Comparison of ENCODE assay signal across 1 cellular context in genomic region chr14:105737504-105738246, GRCh38.
TF ChIP-seq lines count a peak whose summit lies in the region.

No MANE protein-coding gene starts in this region.

TF ChIP-seq in HepG2, 621 proteins besides CTCF, POLR2A, EP300 and RAD21 (continued from another document):
- TF ChIP-seq, protein P1, sequence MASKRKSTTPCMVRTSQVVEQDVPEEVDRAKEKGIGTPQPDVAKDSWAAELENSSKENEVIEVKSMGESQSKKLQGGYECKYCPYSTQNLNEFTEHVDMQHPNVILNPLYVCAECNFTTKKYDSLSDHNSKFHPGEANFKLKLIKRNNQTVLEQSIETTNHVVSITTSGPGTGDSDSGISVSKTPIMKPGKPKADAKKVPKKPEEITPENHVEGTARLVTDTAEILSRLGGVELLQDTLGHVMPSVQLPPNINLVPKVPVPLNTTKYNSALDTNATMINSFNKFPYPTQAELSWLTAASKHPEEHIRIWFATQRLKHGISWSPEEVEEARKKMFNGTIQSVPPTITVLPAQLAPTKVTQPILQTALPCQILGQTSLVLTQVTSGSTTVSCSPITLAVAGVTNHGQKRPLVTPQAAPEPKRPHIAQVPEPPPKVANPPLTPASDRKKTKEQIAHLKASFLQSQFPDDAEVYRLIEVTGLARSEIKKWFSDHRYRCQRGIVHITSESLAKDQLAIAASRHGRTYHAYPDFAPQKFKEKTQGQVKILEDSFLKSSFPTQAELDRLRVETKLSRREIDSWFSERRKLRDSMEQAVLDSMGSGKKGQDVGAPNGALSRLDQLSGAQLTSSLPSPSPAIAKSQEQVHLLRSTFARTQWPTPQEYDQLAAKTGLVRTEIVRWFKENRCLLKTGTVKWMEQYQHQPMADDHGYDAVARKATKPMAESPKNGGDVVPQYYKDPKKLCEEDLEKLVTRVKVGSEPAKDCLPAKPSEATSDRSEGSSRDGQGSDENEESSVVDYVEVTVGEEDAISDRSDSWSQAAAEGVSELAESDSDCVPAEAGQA (IDR thresholded peaks at IDR 0.05; ENCODE audit: low read depth) = no peak
- TF ChIP-seq, protein P1 (CRISPR knock-in tag; IDR thresholded peaks at IDR 0.05; ENCODE audit: borderline replicate concordance) = no peak
- no peak for TF ChIP-seq NFE2L1 (CRISPR knock-in tag; IDR thresholded peaks at IDR 0.05; ENCODE audit: borderline replicate concordance)
- TF ChIP-seq NFIB (CRISPR knock-in tag; IDR thresholded peaks at IDR 0.05; ENCODE audit: borderline replicate concordance) = no peak
- no peak for TF ChIP-seq ZNF138 (CRISPR knock-in tag; IDR thresholded peaks at IDR 0.05; ENCODE audit: low read depth)
- TF ChIP-seq ZZZ3 (CRISPR knock-in tag; IDR thresholded peaks at IDR 0.05; ENCODE audit: borderline replicate concordance) = no peak
- TF ChIP-seq REL (CRISPR knock-in tag; conservative IDR thresholded peaks at IDR 0.05) = no peak
- no peak for TF ChIP-seq ZNF567 (CRISPR knock-in tag; IDR thresholded peaks at IDR 0.05; ENCODE audit: borderline replicate concordance)
- no peak for TF ChIP-seq MAFK (conservative IDR thresholded peaks at IDR 0.05 in 1 of 2, IDR thresholded peaks at IDR 0.05 in 1 of 2; ENCODE audit: low read length in 2 of 2)
